ENCODE assay signal across 17 cellular contexts in the genomic region with DNA sequence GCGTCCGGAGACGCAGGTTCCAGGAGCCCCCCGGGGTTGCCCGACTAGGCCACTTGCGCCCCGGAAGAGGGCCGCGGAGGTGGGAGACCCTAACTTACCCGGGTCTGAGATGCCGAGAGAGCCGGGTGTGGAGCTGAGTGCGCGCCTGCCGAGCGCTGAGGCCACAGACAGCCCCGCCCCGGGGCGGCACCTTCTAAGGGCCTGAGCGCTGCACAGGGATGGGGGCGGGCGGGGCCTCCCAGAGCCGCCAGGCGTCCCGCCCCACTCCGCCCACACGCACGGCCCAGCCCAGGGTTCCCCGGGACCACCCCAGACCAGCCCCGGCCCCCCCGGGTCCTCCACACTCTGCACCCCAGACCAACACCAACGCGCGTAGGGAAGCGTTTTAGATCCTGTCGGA. TPM values are rescaled to one million over a fixed set of nuclear protein-coding genes. Genes with fewer than 3 reads are reported as not detected.
"Had no signal": no experiment of that assay in that cellular context is flagged by ENCODE, and none has a peak within 500 bp of the region (broad histone marks: within the 10 kb centered on the region; RNA-seq: fewer than 3 reads in every experiment).

No MANE protein-coding gene starts in this region.

RNA-seq across cellular contexts. Expression of a gene that starts 35.7 kb away (rescaled TPM):
- total RNA-seq: activated B cell treated with CpG ODN at 0.5 μM for 24 hours; activated CD4-positive, alpha-beta memory T cell treated with anti-CD3 and anti-CD28 coated beads for 36 hours; activated naive CD4-positive, alpha-beta T cell treated with anti-CD3 and anti-CD28 coated beads for 36 hours; activated naive CD4-positive, alpha-beta T cell treated with anti-CD3 and anti-CD28 coated beads, Interleukin-2, amount 50 U/mL, for 72 hours; activated T-cell treated with anti-CD3 and anti-CD28 coated beads, Interleukin-2, amount 50 U/mL, for 4 hours; activated T-helper 1 cell treated with anti-CD3 and anti-CD28 coated beads, Interleukin-12 subunit alpha, Interleukin-12 subunit beta, Interleukin-2, Interleukin-4 antibody, amounts not matched to agents 30 ng/mL and 10 ng/mL and 1 ng/mL, durations not matched to agents 14 hours and 24 hours and 36 hours; astrocyte; body of pancreas; breast epithelium; K562; M059J; PC-3; SJSA1; T-cell; T-helper 17 cell had no signal
- polyA plus RNA-seq: adrenal gland, K562, SK-N-SH had no signal

RNA-seq across cellular contexts. Expression of a gene that starts 52.6 kb away (rescaled TPM):
- total RNA-seq: activated B cell treated with CpG ODN at 0.5 μM for 24 hours; activated naive CD4-positive, alpha-beta T cell treated with anti-CD3 and anti-CD28 coated beads for 36 hours; M059J had no signal
